19 cellular contexts compared by ENCODE assay signal in the genomic region with DNA sequence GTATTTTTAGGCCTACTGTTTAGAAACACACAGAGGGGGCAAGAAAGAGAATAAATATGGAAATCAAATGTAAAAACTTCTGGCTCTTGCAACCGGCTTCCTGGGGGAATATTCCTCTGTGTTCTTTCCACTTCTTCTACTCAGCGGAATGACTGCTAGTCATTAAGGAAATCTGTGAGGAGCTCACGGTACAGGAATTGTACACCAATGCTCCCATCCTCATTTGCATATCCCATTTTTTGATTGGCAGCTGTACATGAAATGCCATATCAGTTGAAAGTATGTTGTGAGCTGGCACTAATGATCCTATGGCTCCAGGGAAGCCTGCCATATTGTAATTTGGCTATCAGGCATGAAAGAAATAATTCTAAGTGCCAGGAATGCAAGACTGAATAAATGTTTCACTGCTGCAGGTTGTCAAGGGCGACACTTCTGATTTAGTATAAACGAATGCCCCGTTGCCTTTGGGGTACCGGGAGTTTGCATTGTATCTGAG.
"Had no signal": no experiment of that assay in that cellular context is flagged by ENCODE, and none has a peak within 500 bp of the region (broad histone marks: within the 10 kb centered on the region; RNA-seq: fewer than 3 reads in every experiment).

No MANE protein-coding gene starts in this region.

- H3K27me3 Mint-ChIP-seq: activated CD4-positive, alpha-beta memory T cell treated with anti-CD3 and anti-CD28 coated beads for 36 hours; activated naive CD4-positive, alpha-beta T cell treated with anti-CD3 and anti-CD28 coated beads, Interleukin-2, amount 10 ng/mL, durations not matched to agents 7 days and 5 days had no signal

- H3K27ac Mint-ChIP-seq: activated CD4-positive, alpha-beta memory T cell treated with anti-CD3 and anti-CD28 coated beads for 36 hours; activated naive CD4-positive, alpha-beta T cell treated with anti-CD3 and anti-CD28 coated beads, Interleukin-2, amount 10 ng/mL, durations not matched to agents 7 days and 5 days; natural killer cell treated with Interleukin-12 subunit alpha and Interleukin-12 subunit beta and Interleukin-15 and Interleukin-18, amount 100 ng/mL, for 72 hours had no signal

- H3K4me3 Mint-ChIP-seq: activated CD4-positive, alpha-beta memory T cell treated with anti-CD3 and anti-CD28 coated beads for 36 hours; activated naive CD4-positive, alpha-beta T cell treated with anti-CD3 and anti-CD28 coated beads, Interleukin-2, amount 10 ng/mL, durations not matched to agents 7 days and 5 days; natural killer cell treated with Interleukin-12 subunit alpha and Interleukin-12 subunit beta and Interleukin-15 and Interleukin-18, amount 100 ng/mL, for 72 hours had no signal

- DNase-seq: activated CD4-positive, alpha-beta memory T cell treated with anti-CD3 and anti-CD28 coated beads for 36 hours; activated CD4-positive, alpha-beta T cell treated with anti-CD3 and anti-CD28 coated beads for 48 hours; activated CD4-positive, CD25-positive, alpha-beta regulatory T cell; activated effector memory CD4-positive, alpha-beta T cell treated with anti-CD3 and anti-CD28 coated beads, Interleukin-2, amount 50 U/mL, for 16 hours; activated naive CD4-positive, alpha-beta T cell treated with anti-CD3 and anti-CD28 coated beads, Interleukin-2, amount 10 ng/mL, durations not matched to agents 7 days and 5 days; amygdala; foreskin fibroblast; spleen; stimulated activated CD4-positive, alpha-beta T cell treated with anti-CD3 and anti-CD28 coated beads, Interleukin-4, amount 100 ng/mL, for 1 hour; stimulated activated naive CD4-positive, alpha-beta T cell treated with Interleukin-2 at 50 U/mL for 16 hours; T-helper 1 cell; T1000; tibial artery had no signal

- H3K27me3 ChIP-seq: spleen, tibial artery had no signal

- H3K27ac ChIP-seq: prostate gland, spleen, tibial artery had no signal

- H3K4me3 ChIP-seq: lung, prostate gland, spleen, tibial artery had no signal

- H3K36me3 ChIP-seq: prostate gland, spleen, tibial artery had no signal

- FAIRE-seq: endometrium, keratinocyte had no signal

- ATAC-seq: left lobe of liver; natural killer cell treated with Interleukin-12 subunit alpha and Interleukin-12 subunit beta and Interleukin-15 and Interleukin-18, amount 100 ng/mL, for 72 hours had no signal

- H3K36me3 Mint-ChIP-seq: activated naive CD4-positive, alpha-beta T cell treated with anti-CD3 and anti-CD28 coated beads, Interleukin-2, amount 10 ng/mL, durations not matched to agents 7 days and 5 days; natural killer cell treated with Interleukin-12 subunit alpha and Interleukin-12 subunit beta and Interleukin-15 and Interleukin-18, amount 100 ng/mL, for 72 hours had no signal

- H3K9me3 Mint-ChIP-seq: activated CD4-positive, alpha-beta memory T cell treated with anti-CD3 and anti-CD28 coated beads for 36 hours; activated naive CD4-positive, alpha-beta T cell treated with anti-CD3 and anti-CD28 coated beads, Interleukin-2, amount 10 ng/mL, durations not matched to agents 7 days and 5 days; natural killer cell treated with Interleukin-12 subunit alpha and Interleukin-12 subunit beta and Interleukin-15 and Interleukin-18, amount 100 ng/mL, for 72 hours had no signal

- H3K4me1 ChIP-seq: prostate gland, spleen, tibial artery had no signal

- H3K9me3 ChIP-seq: prostate gland, spleen, tibial artery had no signal
